Comparison of ENCODE assay signal across 8 cellular contexts in the genomic region with DNA sequence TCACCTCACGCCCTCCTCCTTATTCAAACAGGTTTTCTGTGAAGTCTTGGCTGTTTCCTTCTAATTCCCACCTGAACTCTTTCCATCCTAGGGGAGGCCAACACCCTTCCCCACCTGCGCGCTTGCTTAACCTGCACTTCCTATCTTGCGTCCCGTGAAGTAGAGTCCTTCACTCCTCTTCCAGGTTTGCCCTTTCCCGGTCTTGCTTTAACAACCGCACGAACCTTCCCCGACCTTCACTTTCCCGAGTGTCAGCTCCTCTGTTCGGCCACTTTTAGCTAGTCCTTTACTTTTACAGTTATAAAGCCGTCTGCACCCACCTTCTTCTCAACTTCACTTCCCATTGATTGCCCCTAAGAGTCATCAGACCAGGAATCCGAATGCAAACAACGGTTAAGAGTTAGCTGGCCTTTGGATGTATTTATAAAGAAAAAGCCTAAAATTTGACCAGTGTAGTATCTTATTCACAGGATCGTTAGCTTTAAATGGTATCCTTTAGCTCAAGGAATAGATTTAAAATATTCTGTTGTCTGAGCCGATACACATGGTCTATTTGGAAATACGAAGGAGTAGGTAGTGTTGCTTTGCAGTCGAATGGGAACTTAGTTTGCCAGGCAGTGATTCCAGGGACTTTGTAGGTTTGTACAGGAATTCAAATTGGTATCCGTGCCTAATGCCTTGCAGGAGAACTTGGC. TPM values are rescaled to one million over a fixed set of nuclear protein-coding genes. Genes with fewer than 3 reads are reported as not detected.
DNase-seq lines count a peak whose midpoint lies in the region; ATAC-seq and TF ChIP-seq lines count a peak whose summit lies in the region.

No MANE protein-coding gene starts in this region.

- H3K27me3 ChIP-seq in WERI-Rb-1 (ENCODE audit: insufficient read depth, low read depth, severe bottlenecking) (no peaks in the 10 kb centered on the region), foreskin keratinocyte (no peaks in the 10 kb centered on the region), prostate gland (replicated peaks; ENCODE audit: insufficient read depth) (no peaks in the 10 kb centered on the region)

- TF ChIP-seq POLR2A in prostate gland (IDR thresholded peaks at IDR 0.05), result no peak

- H3K36me3 ChIP-seq in WERI-Rb-1 (no peaks in the 10 kb centered on the region), prostate gland (no peaks in the 10 kb centered on the region)

- WGBS in prostate gland, result under 1% methylated on average over 19 of the region's 19 CpGs

- H3K4me1 ChIP-seq in foreskin keratinocyte, result peaks cover 26% of the 10 kb centered on the region
- H3K4me1 ChIP-seq in prostate gland (replicated peaks), result peaks cover 5% of the 10 kb centered on the region

- H3K9me3 ChIP-seq in WERI-Rb-1 (ENCODE audit: severe bottlenecking), result no peaks in the 10 kb centered on the region
- no peaks in the 10 kb centered on the region for H3K9me3 ChIP-seq in prostate gland

- POLR2A ChIA-PET in HEK293T (lab: Yijun Ruan, JAX), result interaction anchor here (0.8 to 2.6 kb wide), 3 partner anchors 16 to 251 kb away, joined by 3 to 15 read pairs (median 3); a partner anchor contains a TSS

- H3K27ac ChIP-seq in WERI-Rb-1, result no peak overlapping the region
- H3K27ac ChIP-seq in foreskin keratinocyte, result peak overlapping the region; percentile 77
- H3K27ac ChIP-seq in prostate gland, result peak overlapping the region; percentile 99

- H3K4me3 ChIP-seq in WERI-Rb-1 (ENCODE audit: low read depth, low read length) (peak overlapping the region; percentile 84), prostate gland (peak overlapping the region; percentile 94 to 97)

- DNase-seq in CD1c-positive myeloid dendritic cell (ENCODE audit: extremely low spot score) (peak; percentile 27), HT-29 (ENCODE audit: low spot score) (peak; percentile 75), WERI-Rb-1 (no peak), foreskin keratinocyte (no peak), prostate gland (ENCODE audit: low spot score) (peak; percentile 40), HEK293T (ENCODE audit: extremely low spot score) (no peak)
- DNase-seq in stimulated activated CD4-positive, alpha-beta T cell treated with anti-CD3 and anti-CD28 coated beads, Interleukin-4, amount 100 ng/mL, for 4 hours, result no peak

- intact Hi-C loops in prostate gland (cut with DNase I), result loop anchor here (5.0 kb wide), 2 partner anchors 54 to 124 kb away; no protein-coding TSS in a partner anchor

- ATAC-seq in foreskin keratinocyte (peak; percentile 0), GM21825 (IDR thresholded peaks at IDR 0.05; ENCODE audit: unreplicated experiment) (no peak)

- CTCF ChIA-PET in HEK293T (lab: Yijun Ruan, JAX), result interaction anchor here (1.3 kb wide), 1 partner anchor 216 kb away, joined by 4 read pairs; no protein-coding TSS in a partner anchor

- TF ChIP-seq CTCF in WERI-Rb-1 (IDR thresholded peaks at IDR 0.05; ENCODE audit: low read depth, low read length) (no peak), foreskin keratinocyte (conservative IDR thresholded peaks at IDR 0.05) (no peak), prostate gland (IDR thresholded peaks at IDR 0.05) (no peak)

TF ChIP-seq in HEK293T, 16 proteins besides CTCF, POLR2A, EP300 and RAD21:
- TF ChIP-seq LEF1 (IDR thresholded peaks at IDR 0.05; ENCODE audit: borderline replicate concordance) (no peak), ELF4 (IDR thresholded peaks at IDR 0.05) (no peak), HDGF (IDR thresholded peaks at IDR 0.05; ENCODE audit: borderline replicate concordance) (no peak), BHLHE40 (IDR thresholded peaks at IDR 0.05; ENCODE audit: borderline replicate concordance) (no peak), FOXA1 (IDR thresholded peaks at IDR 0.05) (no peak)

RNA-seq across cellular contexts. Expression of a gene that starts 1.4 kb away (rescaled TPM):
- total RNA-seq in HT-29 (2014; rRNA removed; shearing (Covaris generic)), result 36.1 and 42.1 TPM in 2 replicates
- total RNA-seq in foreskin keratinocyte, result 20.1 and 23.0 TPM in 2 replicates
- 12.2 and 15.2 TPM in 2 replicates for polyA plus RNA-seq in foreskin keratinocyte
- 10 to 100 TPM; 33.5 to 49.5 TPM for total RNA-seq in prostate gland

Comparison
In these comparisons a context has a peak if more than half of its experiments do, and no peak if none do; other contexts are left out.
1. DNase-seq: peak in CD1c-positive myeloid dendritic cell (single experiment), HT-29 (single experiment) and prostate gland (single experiment); none in WERI-Rb-1 (single experiment), foreskin keratinocyte (0 of 2), HEK293T (single experiment) and stimulated activated CD4-positive, alpha-beta T cell treated with anti-CD3 and anti-CD28 coated beads, Interleukin-4, amount 100 ng/mL, for 4 hours (0 of 2).